In the genomic region with DNA sequence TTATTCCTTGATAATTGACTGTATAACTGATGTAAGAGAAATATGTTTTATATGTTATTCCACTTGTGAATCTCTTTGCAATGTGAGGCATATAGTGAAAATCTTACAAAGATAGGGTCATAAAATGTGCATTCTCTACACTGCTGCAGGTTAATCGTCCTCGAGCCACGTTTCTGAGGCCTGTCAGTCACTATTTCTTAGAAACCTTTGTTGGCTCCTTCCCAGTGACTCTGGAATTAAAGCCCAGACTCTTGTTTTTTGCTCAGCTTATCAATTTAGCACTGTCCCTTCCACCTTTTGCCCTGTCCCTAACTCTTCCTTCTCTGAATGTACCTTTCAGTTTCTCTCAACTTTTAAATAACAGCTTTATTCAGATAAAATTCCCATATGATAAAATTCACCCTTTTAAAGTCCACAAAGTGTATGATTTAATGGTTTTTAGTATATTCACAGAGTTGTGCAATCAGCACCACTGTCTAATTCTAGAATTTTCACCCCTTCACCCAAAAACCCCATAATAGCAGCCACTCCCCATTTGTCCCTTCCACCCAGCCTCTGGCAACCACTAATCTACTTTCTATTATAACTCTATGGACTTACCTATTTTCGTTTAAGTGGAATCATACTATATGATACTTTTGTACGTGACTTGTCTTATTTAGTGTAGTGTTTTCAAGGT, we compare ENCODE assay signal across 11 cellular contexts. TPM values are rescaled to one million over a fixed set of nuclear protein-coding genes. Genes with fewer than 3 reads are reported as not detected.
DNase-seq lines count a peak whose midpoint lies in the region; ATAC-seq and TF ChIP-seq lines count a peak whose summit lies in the region.
"Had no signal": no experiment of that assay in that cellular context is flagged by ENCODE, and none has a peak within 500 bp of the region (broad histone marks: within the 10 kb centered on the region; RNA-seq: fewer than 3 reads in every experiment).

No MANE protein-coding gene starts in this region.

- H3K36me3 Mint-ChIP-seq in activated T-cell treated with anti-CD3 and anti-CD28 coated beads, Interleukin-2, amount 50 U/mL, for 24 hours (ENCODE audit: low read depth) = peaks cover 86% of the 10 kb centered on the region
- peaks cover 18% of the 10 kb centered on the region for H3K36me3 Mint-ChIP-seq in activated T-cell treated with anti-CD3 and anti-CD28 coated beads, Interleukin-2, amount 50 U/mL, for 4 hours (ENCODE audit: insufficient read depth)
- peaks cover 51% of the 10 kb centered on the region for H3K36me3 Mint-ChIP-seq in MCF 10A (ENCODE audit: insufficient read depth, unreplicated experiment)

- no TSS peak for BruUV-seq in MCF 10A (replicated peaks; lab: Mats Ljungman, UMichigan)

- intact Hi-C loops in MCF 10A (cut with micrococcal nuclease) = no loop called here
- intact Hi-C loops in tibial artery (cut with DNase I; ENCODE audit: low total_unique reads) = no loop called here

- H3K4me1 Mint-ChIP-seq in activated T-cell treated with anti-CD3 and anti-CD28 coated beads, Interleukin-2, amount 50 U/mL, for 24 hours (ENCODE audit: low read depth) = peaks cover 95% of the 10 kb centered on the region
- H3K4me1 Mint-ChIP-seq in activated T-cell treated with anti-CD3 and anti-CD28 coated beads, Interleukin-2, amount 50 U/mL, for 4 hours (ENCODE audit: low read depth) = peaks cover 92% of the 10 kb centered on the region
- peaks cover 44% of the 10 kb centered on the region for H3K4me1 Mint-ChIP-seq in MCF 10A (ENCODE audit: insufficient read depth, unreplicated experiment)

- no peaks in the 10 kb centered on the region for H3K9me3 ChIP-seq in muscle layer of colon (ENCODE audit: low read length)
- H3K9me3 ChIP-seq in tibial artery = no peaks in the 10 kb centered on the region

- POLR2A ChIA-PET in MCF 10A (lab: Yijun Ruan, JAX) = interaction anchor here (0.9 to 1.9 kb wide), 4 partner anchors 8 to 201 kb away, joined by 3 to 10 read pairs (median 5); no protein-coding TSS in a partner anchor

- TF ChIP-seq CTCF in MCF 10A (IDR thresholded peaks at IDR 0.05; ENCODE audit: unreplicated experiment) (no peak), tibial artery (IDR thresholded peaks at IDR 0.05) (no peak)

- H3K4me3 ChIP-seq in muscle layer of colon (ENCODE audit: low read depth in 1 of 2, low read length in 2 of 2) (no peak overlapping the region), tibial artery (peak overlapping the region; percentile 11 to 22)

- H3K9me3 Mint-ChIP-seq in activated T-cell treated with anti-CD3 and anti-CD28 coated beads, Interleukin-2, amount 50 U/mL, for 24 hours = no peaks in the 10 kb centered on the region
- no peaks in the 10 kb centered on the region for H3K9me3 Mint-ChIP-seq in activated T-cell treated with anti-CD3 and anti-CD28 coated beads, Interleukin-2, amount 50 U/mL, for 4 hours
- H3K9me3 Mint-ChIP-seq in MCF 10A (ENCODE audit: unreplicated experiment) = no peaks in the 10 kb centered on the region

- H3K27me3 ChIP-seq in muscle layer of colon (ENCODE audit: control insufficient read depth in 1 of 2, insufficient read depth in 2 of 2, low read length in 2 of 2) = no peaks in the 10 kb centered on the region
- H3K27me3 ChIP-seq in tibial artery = no peaks in the 10 kb centered on the region

- H3K4me3 Mint-ChIP-seq in activated T-cell treated with anti-CD3 and anti-CD28 coated beads, Interleukin-2, amount 50 U/mL, for 24 hours = no peak overlapping the region
- H3K4me3 Mint-ChIP-seq in activated T-cell treated with anti-CD3 and anti-CD28 coated beads, Interleukin-2, amount 50 U/mL, for 4 hours = no peak overlapping the region
- peak overlapping the region; percentile 45 for H3K4me3 Mint-ChIP-seq in MCF 10A (ENCODE audit: unreplicated experiment)

- H3K4me1 ChIP-seq in muscle layer of colon (ENCODE audit: insufficient read depth, low read length) (peaks cover 79% of the 10 kb centered on the region), tibial artery (peaks cover 0 to 99% (median 47%) of the 10 kb centered on the region in 4 donors)

- H3K27ac ChIP-seq in muscle layer of colon (ENCODE audit: low read depth, low read length) (peak overlapping the region; percentile 28), tibial artery (peak overlapping the region; percentile 48 to 66)

- H3K27me3 Mint-ChIP-seq in activated T-cell treated with anti-CD3 and anti-CD28 coated beads, Interleukin-2, amount 50 U/mL, for 24 hours = no peaks in the 10 kb centered on the region
- H3K27me3 Mint-ChIP-seq in activated T-cell treated with anti-CD3 and anti-CD28 coated beads, Interleukin-2, amount 50 U/mL, for 4 hours (ENCODE audit: low read depth) = no peaks in the 10 kb centered on the region
- no peaks in the 10 kb centered on the region for H3K27me3 Mint-ChIP-seq in MCF 10A (ENCODE audit: insufficient read depth, unreplicated experiment)

- no peak overlapping the region for H3K9ac ChIP-seq in muscle layer of colon (ENCODE audit: low read length)

- H3K27ac Mint-ChIP-seq in activated T-cell treated with anti-CD3 and anti-CD28 coated beads, Interleukin-2, amount 50 U/mL, for 24 hours = peak overlapping the region; percentile 64
- peak overlapping the region; percentile 84 for H3K27ac Mint-ChIP-seq in MCF 10A (ENCODE audit: low read depth, unreplicated experiment)

- no peak for DNase-seq in activated T-cell treated with anti-CD3 and anti-CD28 coated beads, Interleukin-2, amount 50 U/mL, for 24 hours
- DNase-seq in activated T-cell treated with anti-CD3 and anti-CD28 coated beads, Interleukin-2, amount 50 U/mL, for 4 hours = no peak
- DNase-seq in MCF 10A (ENCODE audit: unreplicated experiment) (no peak), tibial artery (no peak), NCI-H1105 treated with DMSO at 0.1 percent for 48 hours (lab: John Stamatoyannopoulos, UW) (no peak)
- DNase-seq: activated CD8-positive, alpha-beta memory T cell treated with anti-CD3 and anti-CD28 coated beads for 24 hours; NCI-H510A; stimulated activated CD4-positive, alpha-beta T cell treated with anti-CD3 and anti-CD28 coated beads, Interleukin-12 subunit alpha, Interleukin-12 subunit beta, amount 100 ng/mL, for 4 hours had no signal

- CTCF ChIA-PET in MCF 10A (lab: Yijun Ruan, JAX) = interaction anchor here (0.6 kb wide), 1 partner anchor 19 kb away, joined by 3 read pairs; no protein-coding TSS in a partner anchor

- no peak for ATAC-seq in activated T-cell treated with anti-CD3 and anti-CD28 coated beads, Interleukin-2, amount 50 U/mL, for 4 hours
- ATAC-seq in GM21515 (IDR thresholded peaks at IDR 0.05; ENCODE audit: unreplicated experiment) (no peak), GM21529 (IDR thresholded peaks at IDR 0.05; ENCODE audit: unreplicated experiment) (no peak)

- no peaks in the 10 kb centered on the region for H3K36me3 ChIP-seq in muscle layer of colon (ENCODE audit: insufficient read depth, low read length)
- H3K36me3 ChIP-seq in tibial artery = peaks cover 0 to 8% (median 0%) of the 10 kb centered on the region in 3 donors

RNA-seq across cellular contexts. Expression of a gene that starts 8.6 kb away (rescaled TPM):
- 10 to 100 TPM; 39.3 to 53.8 (median 43.8) TPM for total RNA-seq in activated T-cell treated with anti-CD3 and anti-CD28 coated beads, Interleukin-2, amount 50 U/mL, for 4 hours
- total RNA-seq in MCF 10A (2022) = 41.6 and 50.3 TPM in 2 replicates

Comparison
In these comparisons a context has a peak if more than half of its experiments do, and no peak if none do; other contexts are left out.
1. H3K4me3 ChIP-seq: peak in tibial artery (2 of 2); none in muscle layer of colon (0 of 2).